In genomic region chr16:89114159-89114981, GRCh38 we compare ENCODE assay signal across 9 cellular contexts. TPM values are rescaled to one million over a fixed set of nuclear protein-coding genes. Genes with fewer than 3 reads are reported as not detected.
DNase-seq lines count a peak whose midpoint lies in the region; ATAC-seq and TF ChIP-seq lines count a peak whose summit lies in the region.
"Had no signal": no experiment of that assay in that cellular context is flagged by ENCODE, and none has a peak within 500 bp of the region (broad histone marks: within the 10 kb centered on the region; RNA-seq: fewer than 3 reads in every experiment).

No MANE protein-coding gene starts in this region.

- H3K4me1 Mint-ChIP-seq in CD4-positive, alpha-beta T cell (ENCODE audit: low read depth) = peaks cover 47% of the 10 kb centered on the region

- ATAC-seq in CD4-positive, alpha-beta T cell (ENCODE audit: poor library complexity) = peak; percentile 3
- ATAC-seq in HG03521 (IDR thresholded peaks at IDR 0.05; ENCODE audit: unreplicated experiment) = no peak

- POLR2A ChIA-PET in CD4-positive, alpha-beta T cell (lab: Charles Lee) = interaction anchor here (1.4 to 3.4 kb wide), 10 partner anchors 11 to 333 kb away, joined by 5 to 102 read pairs (median 12); partner anchors contain the start of genes ACSF3, GALNS, TRAPPC2L and ZNF778

- no peaks in the 10 kb centered on the region for H3K27me3 ChIP-seq in CD4-positive, alpha-beta T cell (ENCODE audit: control insufficient read depth, insufficient read depth, low read length)
- no peaks in the 10 kb centered on the region for H3K27me3 ChIP-seq in Karpas-422 (ENCODE audit: low read length)
- H3K27me3 ChIP-seq in MG63 = no peaks in the 10 kb centered on the region

- H3K27me3 Mint-ChIP-seq in CD4-positive, alpha-beta T cell = no peaks in the 10 kb centered on the region
- H3K27me3 Mint-ChIP-seq: brain had no signal

- no peak overlapping the region for H3K27ac Mint-ChIP-seq in CD4-positive, alpha-beta T cell

- H3K4me1 ChIP-seq in Karpas-422 (ENCODE audit: low read length) = peaks cover 37% of the 10 kb centered on the region

- H3K36me3 Mint-ChIP-seq in CD4-positive, alpha-beta T cell (ENCODE audit: low read depth) = peaks cover 42% of the 10 kb centered on the region

- H3K9ac ChIP-seq in Karpas-422 (ENCODE audit: low read length) = peak overlapping the region; percentile 75

- intact Hi-C loops in CD4-positive, alpha-beta T cell (cut with DNase I, micrococcal nuclease) = loop anchor here in 1 of 2 experiments (1.0 to 5.0 kb wide), 2 partner anchors 17 to 257 kb away; partner anchors contain the start of genes GALNS and TRAPPC2L

- no peak for TF ChIP-seq CTCF in CD4-positive, alpha-beta T cell (IDR thresholded peaks at IDR 0.05)
- TF ChIP-seq CTCF in astrocyte of the spinal cord (IDR thresholded peaks at IDR 0.05; ENCODE audit: low read depth, low read length) = no peak

- CTCF ChIA-PET in CD4-positive, alpha-beta T cell (lab: Charles Lee) = interaction anchor here (1.2 to 1.7 kb wide), 4 partner anchors 9 to 21 kb away, joined by 4 to 9 read pairs (median 6); partner anchors contain the start of gene ACSF3

- no peaks in the 10 kb centered on the region for H3K9me3 Mint-ChIP-seq in CD4-positive, alpha-beta T cell
- H3K9me3 Mint-ChIP-seq: brain had no signal

- no peaks in the 10 kb centered on the region for H4K20me1 ChIP-seq in Karpas-422 (ENCODE audit: insufficient read depth, low read depth, low read length)

- DNase-seq in CD4-positive, alpha-beta T cell = peak in 5 of 10 experiments; percentile 5 to 66 (median 33)
- peak; percentile 91 for DNase-seq in Karpas-422
- peak; percentile 24 for DNase-seq in astrocyte of the spinal cord (ENCODE audit: low read depth, low spot score)
- DNase-seq in myocyte (ENCODE audit: low read depth) = peak; percentile 45
- no peak for DNase-seq in SKM-1 (lab: John Stamatoyannopoulos, UW; ENCODE audit: unreplicated experiment)
- DNase-seq in stimulated activated CD4-positive, alpha-beta T cell treated with anti-CD3 and anti-CD28 coated beads, Interleukin-4, amount 100 ng/mL, for 4 hours = no peak
- DNase-seq in MG63 = no peak

- H3K9me2 ChIP-seq in Karpas-422 (replicated peaks; ENCODE audit: insufficient read depth, low read length) = no peaks in the 10 kb centered on the region

- peak overlapping the region; percentile 88 for H3K4me2 ChIP-seq in Karpas-422 (ENCODE audit: low read depth, low read length, poor library complexity, severe bottlenecking)

- H3K4me3 Mint-ChIP-seq in CD4-positive, alpha-beta T cell = peak overlapping the region; percentile 77

- H3K79me2 ChIP-seq in Karpas-422 (ENCODE audit: low read length) = peaks cover 6% of the 10 kb centered on the region

- peak overlapping the region; percentile 72 for H3K27ac ChIP-seq in CD4-positive, alpha-beta T cell (ENCODE audit: low read depth, low read length)
- peak overlapping the region; percentile 92 for H3K27ac ChIP-seq in Karpas-422 (ENCODE audit: low read length)

- no peak overlapping the region for H2AFZ ChIP-seq in Karpas-422 (ENCODE audit: low read length)

- in situ Hi-C loops in astrocyte of the spinal cord (cut with HindIII; ENCODE audit: low sequenced_read_pairs) = no loop called here

- H3K4me3 ChIP-seq in Karpas-422 (ENCODE audit: low read length) (peak overlapping the region; percentile 73), astrocyte of the spinal cord (ENCODE audit: low read depth, low read length) (no peak overlapping the region), MG63 (no peak overlapping the region)

- no peaks in the 10 kb centered on the region for H3K36me3 ChIP-seq in Karpas-422 (ENCODE audit: insufficient read depth, low read length)
- no peaks in the 10 kb centered on the region; the same call in 1 of the 2 replicates for H3K36me3 ChIP-seq in MG63

- no peaks in the 10 kb centered on the region for H3K9me3 ChIP-seq in CD4-positive, alpha-beta T cell (ENCODE audit: control insufficient read depth, low read length)
- H3K9me3 ChIP-seq in Karpas-422 (ENCODE audit: low read length) (no peaks in the 10 kb centered on the region), MG63 (no peaks in the 10 kb centered on the region)

RNA-seq across cellular contexts. Expression of gene ACSF3, which starts 20.7 kb away (rescaled TPM):
- 10 to 100 TPM; 44.7 to 49.5 TPM for total RNA-seq in CD4-positive, alpha-beta T cell
- total RNA-seq in Karpas-422 (2014; rRNA removed; shearing (Covaris generic); ENCODE audit: low replicate concordance) = 30.4 and 49.4 TPM in 2 replicates
- total RNA-seq in myocyte = 17.3 and 19.7 TPM in 2 replicates
- 11.3 TPM for polyA plus RNA-seq in myocyte (2012)
- 11.0 and 21.8 TPM in 2 replicates for total RNA-seq in MG63 (2014; rRNA removed; shearing (Covaris generic); ENCODE audit: low replicate concordance)

RNA-seq across cellular contexts. Expression of gene CDH15, which starts 57.2 kb away (rescaled TPM):
- not detected for total RNA-seq in CD4-positive, alpha-beta T cell
- total RNA-seq in Karpas-422 (2014; rRNA removed; shearing (Covaris generic); ENCODE audit: low replicate concordance) = 0.11 TPM in 1 of 2 replicates, not detected in the other
- 251 and 418 TPM in 2 replicates for total RNA-seq in myocyte
- polyA plus RNA-seq in myocyte (2012) = 149 TPM
- total RNA-seq in MG63 (2014; rRNA removed; shearing (Covaris generic); ENCODE audit: low replicate concordance) = 1.3 and 4.4 TPM in 2 replicates

Comparison
In these comparisons a context has a peak if more than half of its experiments do, and no peak if none do; other contexts are left out.
1. DNase-seq: peak in Karpas-422 (single experiment), astrocyte of the spinal cord (single experiment) and myocyte (single experiment); none in SKM-1 (single experiment), stimulated activated CD4-positive, alpha-beta T cell treated with anti-CD3 and anti-CD28 coated beads, Interleukin-4, amount 100 ng/mL, for 4 hours (0 of 2) and MG63 (single experiment).
2. RNA of gene CDH15, which starts 57.2 kb away (total RNA-seq): 251 to 418 TPM in myocyte; 1.3 to 4.4 TPM in MG63, not detected in CD4-positive, alpha-beta T cell and 0.11 TPM in Karpas-422; every median in the first group is over 10 times any median in the second.